ENCODE assay signal across 1 cellular context in the genomic region with DNA sequence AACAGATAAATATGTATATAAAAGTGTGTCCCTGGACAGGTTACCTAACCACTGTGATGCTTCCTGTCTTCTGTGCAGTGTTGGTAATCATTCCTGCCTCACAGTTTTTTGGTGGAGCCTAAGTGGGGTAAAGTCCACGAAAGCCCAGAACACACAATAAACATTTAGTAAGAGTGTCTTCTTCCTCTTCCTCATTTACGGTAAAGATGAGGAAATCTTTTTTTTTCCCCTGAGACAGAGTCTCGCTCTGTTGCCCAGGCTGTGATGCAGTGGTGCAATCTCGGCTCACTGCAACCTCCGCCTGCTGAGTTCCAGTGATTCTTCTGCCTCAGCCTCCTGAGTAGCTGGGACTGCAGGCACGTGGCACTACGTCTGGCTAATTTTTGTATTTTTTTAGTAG.
TF ChIP-seq lines count a peak whose summit lies in the region.

No MANE protein-coding gene starts in this region.

TF ChIP-seq in GM12878, 131 proteins besides CTCF, POLR2A, EP300 and RAD21 (continued from another document):
- no peak for TF ChIP-seq HDAC2 (IDR thresholded peaks at IDR 0.05)
- no peak for TF ChIP-seq ZBTB40 (IDR thresholded peaks at IDR 0.05; ENCODE audit: borderline replicate concordance)
- no peak for TF ChIP-seq KDM1A (IDR thresholded peaks at IDR 0.05; ENCODE audit: borderline replicate concordance)
- TF ChIP-seq YY1 (IDR thresholded peaks at IDR 0.05; ENCODE audit: low read depth, low read length) = no peak
- no peak for TF ChIP-seq CHD4 (IDR thresholded peaks at IDR 0.05)
- no peak for TF ChIP-seq PML (IDR thresholded peaks at IDR 0.05; ENCODE audit: low read length)
